In the genomic region with DNA sequence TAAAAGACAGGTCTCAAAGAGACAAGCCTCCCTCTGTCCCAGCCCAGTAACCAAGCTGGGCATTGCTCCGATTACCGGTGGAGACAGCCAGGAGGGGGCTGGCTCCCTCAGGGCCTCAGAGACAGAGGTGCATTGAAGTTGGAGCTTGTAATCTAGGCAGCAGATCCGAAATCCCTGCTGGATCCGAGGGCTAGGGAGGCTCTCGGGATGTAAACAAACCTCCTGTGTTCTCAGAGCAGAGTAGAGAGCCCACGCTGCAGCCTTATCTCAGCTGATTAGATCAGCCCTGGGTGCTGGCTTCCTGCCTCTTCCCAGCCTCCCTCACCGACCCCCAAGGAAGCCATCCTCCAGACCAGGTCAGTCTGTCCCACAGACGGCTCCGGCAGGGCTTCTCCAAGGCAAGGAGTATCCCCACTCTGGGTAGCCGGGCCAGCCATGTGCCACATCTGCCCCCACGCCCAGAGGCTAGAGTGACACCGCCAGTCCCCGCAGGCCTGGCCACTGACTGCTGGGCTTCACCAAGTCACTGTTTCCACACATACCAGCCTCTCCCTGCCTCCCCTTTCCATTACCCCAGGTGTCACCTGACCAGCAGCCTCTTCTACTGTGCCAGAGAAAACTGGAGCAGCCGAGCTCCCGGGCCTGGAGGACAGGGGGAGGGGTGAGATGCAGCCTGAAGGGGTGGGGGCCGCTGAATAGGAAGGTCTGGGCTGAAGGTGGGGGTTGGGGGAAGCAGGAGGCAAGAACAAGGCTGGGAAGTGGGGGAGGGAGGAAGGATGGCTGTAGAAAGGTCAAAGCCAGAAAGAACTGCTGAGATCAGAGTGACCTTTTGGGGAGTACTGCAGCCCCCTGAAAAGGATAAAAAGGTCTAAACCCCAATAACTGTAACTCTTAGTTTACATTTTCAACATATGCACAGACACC, we compare ENCODE assay signal across 1 cellular context.
A peak's percentile ranks its signal among the peaks of the same experiment; 100 is the strongest.
TF ChIP-seq lines count a peak whose summit lies in the region.

No MANE protein-coding gene starts in this region.

TF ChIP-seq in HEK293, 187 proteins besides CTCF, POLR2A, EP300 and RAD21 (continued from another document and continues in another):
- TF ChIP-seq ZNF114 (tag by site-specific recombination; IDR thresholded peaks at IDR 0.05) (no peak), ZNF202 (tag by site-specific recombination; IDR thresholded peaks at IDR 0.05; ENCODE audit: borderline replicate concordance) (no peak), ZNF580 (tag by site-specific recombination; IDR thresholded peaks at IDR 0.05) (no peak), ZNF548 (tag by site-specific recombination; IDR thresholded peaks at IDR 0.05) (no peak), ZNF629 (tag by site-specific recombination; IDR thresholded peaks at IDR 0.05) (peak; percentile 45; the same call in 1 of the 2 replicates), ZBTB48 (tag by site-specific recombination; IDR thresholded peaks at IDR 0.05) (peak; percentile 81), GFI1B (tag by site-specific recombination; IDR thresholded peaks at IDR 0.05) (0 out of 2 replicates have a peak, but pooled peaks have one; percentile 15), HIC1 (tag by site-specific recombination; IDR thresholded peaks at IDR 0.05) (peak; percentile 60), GLIS2 (tag by site-specific recombination; IDR thresholded peaks at IDR 0.05) (peak; percentile 91), OSR2 (tag by site-specific recombination; IDR thresholded peaks at IDR 0.05) (peak; percentile 61; the same call in 1 of the 2 replicates), PBX3 (CRISPR knock-in tag; IDR thresholded peaks at IDR 0.05) (no peak), ZSCAN16 (tag by site-specific recombination; IDR thresholded peaks at IDR 0.05) (peak; percentile 61; the same call in 1 of the 2 replicates), ZNF473 (tag by site-specific recombination; IDR thresholded peaks at IDR 0.05) (no peak), ZNF146 (tag by site-specific recombination; IDR thresholded peaks at IDR 0.05) (peak; percentile 91), KLF1 (tag by site-specific recombination; IDR thresholded peaks at IDR 0.05) (0 out of 2 replicates have a peak, but pooled peaks have one; percentile 10), ZEB2 (tag by site-specific recombination; IDR thresholded peaks at IDR 0.05) (peak; percentile 51; the same call in 1 of the 2 replicates), ZNF514 (tag by site-specific recombination; IDR thresholded peaks at IDR 0.05) (no peak), ZNF404 (tag by site-specific recombination; IDR thresholded peaks at IDR 0.05) (no peak), ZNF394 (tag by site-specific recombination; IDR thresholded peaks at IDR 0.05; ENCODE audit: borderline replicate concordance) (peak; percentile 83; the same call in 1 of the 2 replicates), ZSCAN30 (tag by site-specific recombination; IDR thresholded peaks at IDR 0.05) (0 out of 2 replicates have a peak, but pooled peaks have one; percentile 29), ZNF530 (tag by site-specific recombination; IDR thresholded peaks at IDR 0.05; ENCODE audit: low read depth) (no peak), ZNF670 (tag by site-specific recombination; IDR thresholded peaks at IDR 0.05; ENCODE audit: low read depth) (no peak), PRDM1 (tag by site-specific recombination; IDR thresholded peaks at IDR 0.05) (no peak), ZIC2 (tag by site-specific recombination; IDR thresholded peaks at IDR 0.05) (peak; percentile 97), ZBTB17 (tag by site-specific recombination; IDR thresholded peaks at IDR 0.05) (peak; percentile 88), SP3 (tag by site-specific recombination; IDR thresholded peaks at IDR 0.05) (no peak), ZNF10 (tag by site-specific recombination; IDR thresholded peaks at IDR 0.05) (no peak), GLIS1 (tag by site-specific recombination; IDR thresholded peaks at IDR 0.05) (peak; percentile 96), MEIS1 (CRISPR knock-in tag; IDR thresholded peaks at IDR 0.05; ENCODE audit: borderline replicate concordance) (no peak), ZNF692 (tag by site-specific recombination; IDR thresholded peaks at IDR 0.05) (peak; percentile 38; the same call in 1 of the 2 replicates), SP7 (tag by site-specific recombination; IDR thresholded peaks at IDR 0.05) (peak; percentile 61), ZNF837 (tag by site-specific recombination; IDR thresholded peaks at IDR 0.05) (no peak), ZNF600 (tag by site-specific recombination; IDR thresholded peaks at IDR 0.05) (peak; percentile 95), ZNF121 (tag by site-specific recombination; IDR thresholded peaks at IDR 0.05) (no peak)
- TF ChIP-seq, protein P1, sequence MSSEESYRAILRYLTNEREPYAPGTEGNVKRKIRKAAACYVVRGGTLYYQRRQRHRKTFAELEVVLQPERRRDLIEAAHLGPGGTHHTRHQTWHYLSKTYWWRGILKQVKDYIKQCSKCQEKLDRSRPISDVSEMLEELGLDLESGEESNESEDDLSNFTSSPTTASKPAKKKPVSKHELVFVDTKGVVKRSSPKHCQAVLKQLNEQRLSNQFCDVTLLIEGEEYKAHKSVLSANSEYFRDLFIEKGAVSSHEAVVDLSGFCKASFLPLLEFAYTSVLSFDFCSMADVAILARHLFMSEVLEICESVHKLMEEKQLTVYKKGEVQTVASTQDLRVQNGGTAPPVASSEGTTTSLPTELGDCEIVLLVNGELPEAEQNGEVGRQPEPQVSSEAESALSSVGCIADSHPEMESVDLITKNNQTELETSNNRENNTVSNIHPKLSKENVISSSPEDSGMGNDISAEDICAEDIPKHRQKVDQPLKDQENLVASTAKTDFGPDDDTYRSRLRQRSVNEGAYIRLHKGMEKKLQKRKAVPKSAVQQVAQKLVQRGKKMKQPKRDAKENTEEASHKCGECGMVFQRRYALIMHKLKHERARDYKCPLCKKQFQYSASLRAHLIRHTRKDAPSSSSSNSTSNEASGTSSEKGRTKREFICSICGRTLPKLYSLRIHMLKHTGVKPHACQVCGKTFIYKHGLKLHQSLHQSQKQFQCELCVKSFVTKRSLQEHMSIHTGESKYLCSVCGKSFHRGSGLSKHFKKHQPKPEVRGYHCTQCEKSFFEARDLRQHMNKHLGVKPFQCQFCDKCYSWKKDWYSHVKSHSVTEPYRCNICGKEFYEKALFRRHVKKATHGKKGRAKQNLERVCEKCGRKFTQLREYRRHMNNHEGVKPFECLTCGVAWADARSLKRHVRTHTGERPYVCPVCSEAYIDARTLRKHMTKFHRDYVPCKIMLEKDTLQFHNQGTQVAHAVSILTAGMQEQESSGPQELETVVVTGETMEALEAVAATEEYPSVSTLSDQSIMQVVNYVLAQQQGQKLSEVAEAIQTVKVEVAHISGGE (tag by site-specific recombination; conservative IDR thresholded peaks at IDR 0.05; ENCODE audit: low read depth) = no peak
- TF ChIP-seq, protein P2, sequence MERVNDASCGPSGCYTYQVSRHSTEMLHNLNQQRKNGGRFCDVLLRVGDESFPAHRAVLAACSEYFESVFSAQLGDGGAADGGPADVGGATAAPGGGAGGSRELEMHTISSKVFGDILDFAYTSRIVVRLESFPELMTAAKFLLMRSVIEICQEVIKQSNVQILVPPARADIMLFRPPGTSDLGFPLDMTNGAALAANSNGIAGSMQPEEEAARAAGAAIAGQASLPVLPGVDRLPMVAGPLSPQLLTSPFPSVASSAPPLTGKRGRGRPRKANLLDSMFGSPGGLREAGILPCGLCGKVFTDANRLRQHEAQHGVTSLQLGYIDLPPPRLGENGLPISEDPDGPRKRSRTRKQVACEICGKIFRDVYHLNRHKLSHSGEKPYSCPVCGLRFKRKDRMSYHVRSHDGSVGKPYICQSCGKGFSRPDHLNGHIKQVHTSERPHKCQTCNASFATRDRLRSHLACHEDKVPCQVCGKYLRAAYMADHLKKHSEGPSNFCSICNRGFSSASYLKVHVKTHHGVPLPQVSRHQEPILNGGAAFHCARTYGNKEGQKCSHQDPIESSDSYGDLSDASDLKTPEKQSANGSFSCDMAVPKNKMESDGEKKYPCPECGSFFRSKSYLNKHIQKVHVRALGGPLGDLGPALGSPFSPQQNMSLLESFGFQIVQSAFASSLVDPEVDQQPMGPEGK (tag by site-specific recombination; IDR thresholded peaks at IDR 0.05) = peak; percentile 67; the same call in 1 of the 2 replicates
- TF ChIP-seq, protein P3, sequence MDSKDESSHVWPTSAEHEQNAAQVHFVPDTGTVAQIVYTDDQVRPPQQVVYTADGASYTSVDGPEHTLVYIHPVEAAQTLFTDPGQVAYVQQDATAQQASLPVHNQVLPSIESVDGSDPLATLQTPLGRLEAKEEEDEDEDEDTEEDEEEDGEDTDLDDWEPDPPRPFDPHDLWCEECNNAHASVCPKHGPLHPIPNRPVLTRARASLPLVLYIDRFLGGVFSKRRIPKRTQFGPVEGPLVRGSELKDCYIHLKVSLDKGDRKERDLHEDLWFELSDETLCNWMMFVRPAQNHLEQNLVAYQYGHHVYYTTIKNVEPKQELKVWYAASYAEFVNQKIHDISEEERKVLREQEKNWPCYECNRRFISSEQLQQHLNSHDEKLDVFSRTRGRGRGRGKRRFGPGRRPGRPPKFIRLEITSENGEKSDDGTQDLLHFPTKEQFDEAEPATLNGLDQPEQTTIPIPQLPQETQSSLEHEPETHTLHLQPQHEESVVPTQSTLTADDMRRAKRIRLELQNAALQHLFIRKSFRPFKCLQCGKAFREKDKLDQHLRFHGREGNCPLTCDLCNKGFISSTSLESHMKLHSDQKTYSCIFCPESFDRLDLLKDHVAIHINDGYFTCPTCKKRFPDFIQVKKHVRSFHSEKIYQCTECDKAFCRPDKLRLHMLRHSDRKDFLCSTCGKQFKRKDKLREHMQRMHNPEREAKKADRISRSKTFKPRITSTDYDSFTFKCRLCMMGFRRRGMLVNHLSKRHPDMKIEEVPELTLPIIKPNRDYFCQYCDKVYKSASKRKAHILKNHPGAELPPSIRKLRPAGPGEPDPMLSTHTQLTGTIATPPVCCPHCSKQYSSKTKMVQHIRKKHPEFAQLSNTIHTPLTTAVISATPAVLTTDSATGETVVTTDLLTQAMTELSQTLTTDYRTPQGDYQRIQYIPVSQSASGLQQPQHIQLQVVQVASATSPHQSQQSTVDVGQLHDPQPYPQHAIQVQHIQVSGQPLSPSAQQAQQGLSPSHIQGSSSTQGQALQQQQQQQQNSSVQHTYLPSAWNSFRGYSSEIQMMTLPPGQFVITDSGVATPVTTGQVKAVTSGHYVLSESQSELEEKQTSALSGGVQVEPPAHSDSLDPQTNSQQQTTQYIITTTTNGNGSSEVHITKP (tag by site-specific recombination; IDR thresholded peaks at IDR 0.05) = peak; percentile 93
- TF ChIP-seq, protein P4, sequence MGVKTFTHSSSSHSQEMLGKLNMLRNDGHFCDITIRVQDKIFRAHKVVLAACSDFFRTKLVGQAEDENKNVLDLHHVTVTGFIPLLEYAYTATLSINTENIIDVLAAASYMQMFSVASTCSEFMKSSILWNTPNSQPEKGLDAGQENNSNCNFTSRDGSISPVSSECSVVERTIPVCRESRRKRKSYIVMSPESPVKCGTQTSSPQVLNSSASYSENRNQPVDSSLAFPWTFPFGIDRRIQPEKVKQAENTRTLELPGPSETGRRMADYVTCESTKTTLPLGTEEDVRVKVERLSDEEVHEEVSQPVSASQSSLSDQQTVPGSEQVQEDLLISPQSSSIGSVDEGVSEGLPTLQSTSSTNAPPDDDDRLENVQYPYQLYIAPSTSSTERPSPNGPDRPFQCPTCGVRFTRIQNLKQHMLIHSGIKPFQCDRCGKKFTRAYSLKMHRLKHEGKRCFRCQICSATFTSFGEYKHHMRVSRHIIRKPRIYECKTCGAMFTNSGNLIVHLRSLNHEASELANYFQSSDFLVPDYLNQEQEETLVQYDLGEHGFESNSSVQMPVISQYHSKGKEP (tag by site-specific recombination; IDR thresholded peaks at IDR 0.05) = no peak
- TF ChIP-seq, protein P5, sequence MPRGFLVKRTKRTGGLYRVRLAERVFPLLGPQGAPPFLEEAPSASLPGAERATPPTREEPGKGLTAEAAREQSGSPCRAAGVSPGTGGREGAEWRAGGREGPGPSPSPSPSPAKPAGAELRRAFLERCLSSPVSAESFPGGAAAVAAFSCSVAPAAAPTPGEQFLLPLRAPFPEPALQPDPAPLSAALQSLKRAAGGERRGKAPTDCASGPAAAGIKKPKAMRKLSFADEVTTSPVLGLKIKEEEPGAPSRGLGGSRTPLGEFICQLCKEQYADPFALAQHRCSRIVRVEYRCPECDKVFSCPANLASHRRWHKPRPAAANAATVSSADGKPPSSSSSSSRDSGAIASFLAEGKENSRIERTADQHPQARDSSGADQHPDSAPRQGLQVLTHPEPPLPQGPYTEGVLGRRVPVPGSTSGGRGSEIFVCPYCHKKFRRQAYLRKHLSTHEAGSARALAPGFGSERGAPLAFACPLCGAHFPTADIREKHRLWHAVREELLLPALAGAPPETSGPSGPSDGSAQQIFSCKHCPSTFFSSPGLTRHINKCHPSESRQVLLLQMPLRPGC (tag by site-specific recombination; IDR thresholded peaks at IDR 0.05) = no peak
